1 cellular context compared by ENCODE assay signal in genomic region chr1:86913896-86914634, GRCh38.
A peak's percentile ranks its signal among the peaks of the same experiment; 100 is the strongest.
TF ChIP-seq lines count a peak whose summit lies in the region.

SELENOF (minus strand) TSS chr1:86914126; CDS start chr1:86914111, 15 bp downstream.

TF ChIP-seq in GM12878, 131 proteins besides CTCF, POLR2A, EP300 and RAD21 (continued from another document and continues in another):
- TF ChIP-seq CUX1 (IDR thresholded peaks at IDR 0.05; ENCODE audit: insufficient replicate concordance, low read depth, low read length) (no peak), ZNF24 (IDR thresholded peaks at IDR 0.05) (no peak), TBL1XR1 (IDR thresholded peaks at IDR 0.05; ENCODE audit: low read depth, low read length) (0 out of 2 replicates have a peak, but pooled peaks have one; percentile 15), IKZF1 (conservative IDR thresholded peaks at IDR 0.05) (no peak; the same call in 1 of the 2 replicates), PBX3 (IDR thresholded peaks at IDR 0.05; ENCODE audit: insufficient replicate concordance, low read depth, low read length) (no peak), NR2F1 (conservative IDR thresholded peaks at IDR 0.05) (no peak), HCFC1 (IDR thresholded peaks at IDR 0.05; ENCODE audit: low read length) (peak; percentile 51; the same call in 1 of the 2 replicates), SREBF1 (IDR thresholded peaks at IDR 0.05; ENCODE audit: low read length) (no peak), CREM (IDR thresholded peaks at IDR 0.05; ENCODE audit: low read depth) (no peak), EGR1 (IDR thresholded peaks at IDR 0.05; ENCODE audit: borderline replicate concordance in 1 of 2, low read depth in 2 of 2, low read length in 2 of 2) (no peak), SMC3 (IDR thresholded peaks at IDR 0.05; ENCODE audit: borderline replicate concordance, low read length) (0 out of 2 replicates have a peak, but pooled peaks have one; percentile 1), TARDBP (IDR thresholded peaks at IDR 0.05; ENCODE audit: borderline replicate concordance) (no peak), ZBTB11 (CRISPR knock-in tag; IDR thresholded peaks at IDR 0.05) (no peak), KDM1A (IDR thresholded peaks at IDR 0.05; ENCODE audit: borderline replicate concordance) (no peak), SREBF2 (IDR thresholded peaks at IDR 0.05; ENCODE audit: low read length) (no peak), JUNB (IDR thresholded peaks at IDR 0.05) (no peak), CREB1 (IDR thresholded peaks at IDR 0.05; ENCODE audit: low read depth) (no peak), CEBPB (IDR thresholded peaks at IDR 0.05; ENCODE audit: borderline replicate concordance in 1 of 2, low read depth in 2 of 2, low read length in 2 of 2) (no peak), STAT3 (IDR thresholded peaks at IDR 0.05; ENCODE audit: low read depth, low read length) (no peak), SKIL (IDR thresholded peaks at IDR 0.05; ENCODE audit: low read depth, poor library complexity, severe bottlenecking) (peak; percentile 20), MXI1 (IDR thresholded peaks at IDR 0.05; ENCODE audit: low read depth, low read length) (no peak), NR2C2 (IDR thresholded peaks at IDR 0.05; ENCODE audit: borderline replicate concordance, control insufficient read depth, insufficient read length, low read depth) (no peak), JUND (IDR thresholded peaks at IDR 0.05; ENCODE audit: low read depth, low read length) (no peak), IRF4 (IDR thresholded peaks at IDR 0.05; ENCODE audit: low read depth, low read length) (peak; percentile 38; the same call in 1 of the 2 replicates), NBN (IDR thresholded peaks at IDR 0.05) (peak; percentile 65), WRNIP1 (IDR thresholded peaks at IDR 0.05; ENCODE audit: borderline replicate concordance, low read depth, low read length) (no peak), TAF1 (IDR thresholded peaks at IDR 0.05; ENCODE audit: borderline replicate concordance, low read depth, low read length) (peak; percentile 96), BMI1 (IDR thresholded peaks at IDR 0.05; ENCODE audit: borderline replicate concordance) (no peak), CHD4 (IDR thresholded peaks at IDR 0.05) (no peak), EZH2 (IDR thresholded peaks at IDR 0.05; ENCODE audit: borderline replicate concordance, control insufficient read depth, low read depth, low read length) (no peak), POU2F2 (IDR thresholded peaks at IDR 0.05; ENCODE audit: borderline replicate concordance, low read depth, low read length) (peak; percentile 51; the same call in 1 of the 3 replicates), REST (IDR thresholded peaks at IDR 0.05; ENCODE audit: low read depth, low read length) (no peak), ZNF207 (IDR thresholded peaks at IDR 0.05; ENCODE audit: borderline replicate concordance) (peak; percentile 91)
- TF ChIP-seq, protein P1, sequence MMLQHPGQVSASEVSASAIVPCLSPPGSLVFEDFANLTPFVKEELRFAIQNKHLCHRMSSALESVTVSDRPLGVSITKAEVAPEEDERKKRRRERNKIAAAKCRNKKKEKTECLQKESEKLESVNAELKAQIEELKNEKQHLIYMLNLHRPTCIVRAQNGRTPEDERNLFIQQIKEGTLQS (IDR thresholded peaks at IDR 0.05; ENCODE audit: borderline replicate concordance, extremely low read depth, low read depth, low read length): peak; percentile 32; the same call in 1 of the 2 replicates
- TF ChIP-seq, protein P2, sequence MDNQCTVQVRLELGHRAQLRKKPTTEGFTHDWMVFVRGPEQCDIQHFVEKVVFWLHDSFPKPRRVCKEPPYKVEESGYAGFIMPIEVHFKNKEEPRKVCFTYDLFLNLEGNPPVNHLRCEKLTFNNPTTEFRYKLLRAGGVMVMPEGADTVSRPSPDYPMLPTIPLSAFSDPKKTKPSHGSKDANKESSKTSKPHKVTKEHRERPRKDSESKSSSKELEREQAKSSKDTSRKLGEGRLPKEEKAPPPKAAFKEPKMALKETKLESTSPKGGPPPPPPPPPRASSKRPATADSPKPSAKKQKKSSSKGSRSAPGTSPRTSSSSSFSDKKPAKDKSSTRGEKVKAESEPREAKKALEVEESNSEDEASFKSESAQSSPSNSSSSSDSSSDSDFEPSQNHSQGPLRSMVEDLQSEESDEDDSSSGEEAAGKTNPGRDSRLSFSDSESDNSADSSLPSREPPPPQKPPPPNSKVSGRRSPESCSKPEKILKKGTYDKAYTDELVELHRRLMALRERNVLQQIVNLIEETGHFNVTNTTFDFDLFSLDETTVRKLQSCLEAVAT (IDR thresholded peaks at IDR 0.05): peak; percentile 82
- TF ChIP-seq, protein P3, sequence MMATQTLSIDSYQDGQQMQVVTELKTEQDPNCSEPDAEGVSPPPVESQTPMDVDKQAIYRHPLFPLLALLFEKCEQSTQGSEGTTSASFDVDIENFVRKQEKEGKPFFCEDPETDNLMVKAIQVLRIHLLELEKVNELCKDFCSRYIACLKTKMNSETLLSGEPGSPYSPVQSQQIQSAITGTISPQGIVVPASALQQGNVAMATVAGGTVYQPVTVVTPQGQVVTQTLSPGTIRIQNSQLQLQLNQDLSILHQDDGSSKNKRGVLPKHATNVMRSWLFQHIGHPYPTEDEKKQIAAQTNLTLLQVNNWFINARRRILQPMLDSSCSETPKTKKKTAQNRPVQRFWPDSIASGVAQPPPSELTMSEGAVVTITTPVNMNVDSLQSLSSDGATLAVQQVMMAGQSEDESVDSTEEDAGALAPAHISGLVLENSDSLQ (IDR thresholded peaks at IDR 0.05): peak; percentile 78; the same call in 1 of the 2 replicates
